In the genomic region with DNA sequence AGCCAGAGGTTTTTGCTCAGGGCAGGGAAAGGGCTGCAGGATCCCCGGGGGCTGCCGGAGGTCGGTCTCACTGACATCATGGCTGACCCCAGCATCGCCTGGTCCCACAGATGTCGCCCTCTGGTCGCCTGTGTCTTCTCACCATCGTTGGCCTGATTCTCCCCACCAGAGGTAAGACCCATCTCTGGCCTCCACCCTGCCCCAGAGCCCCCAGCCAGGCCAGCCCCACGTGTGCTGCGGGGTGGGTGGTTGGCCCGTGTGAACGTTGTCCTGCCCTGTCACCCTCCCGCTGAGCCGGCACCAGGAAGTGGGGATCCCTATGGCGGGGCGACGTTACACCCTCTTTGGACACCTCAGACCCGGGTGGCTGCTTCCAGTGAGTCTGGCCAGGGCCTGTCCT, we compare ENCODE assay signal across 8 cellular contexts. TPM values are rescaled to one million over a fixed set of nuclear protein-coding genes. Genes with fewer than 3 reads are reported as not detected.
DNase-seq lines count a peak whose midpoint lies in the region; ATAC-seq and TF ChIP-seq lines count a peak whose summit lies in the region.

No MANE protein-coding gene starts in this region.

- H3K4me1 ChIP-seq in stomach, result peaks cover 19 to 34% (median 26%) of the 10 kb centered on the region in 4 donors

- DNase-seq in AG04450 (ENCODE audit: low read depth, low spot score), result no peak
- DNase-seq in activated naive CD4-positive, alpha-beta T cell treated with anti-CD3 and anti-CD28 coated beads, Interleukin-2, amount 10 ng/mL, durations not matched to agents 7 days and 5 days, result peak; percentile 58
- DNase-seq in immature natural killer cell, result peak; percentile 45 to 47 (median 45)
- no peak for DNase-seq in stomach
- DNase-seq in NCI-H187 treated with DMSO at 0.1 percent for 48 hours (lab: John Stamatoyannopoulos, UW), result no peak
- DNase-seq in DMS53 (lab: John Stamatoyannopoulos, UW), result no peak

- peak overlapping the region; percentile 92 for H3K4me3 ChIP-seq in AG04450 (ENCODE audit: low read depth, low read length)
- peak overlapping the region; percentile 54 to 82 (median 70) for H3K4me3 ChIP-seq in stomach

- no peak overlapping the region for H3K27ac ChIP-seq in AG04450 (ENCODE audit: low read depth, low read length)
- peak overlapping the region; percentile 63 to 90 (median 85) for H3K27ac ChIP-seq in stomach

- TF ChIP-seq POLR2A in stomach (IDR thresholded peaks at IDR 0.05), result no peak

- intact Hi-C loops in stomach (cut with DNase I; ENCODE audit: low total_unique reads), result no loop called here

- ATAC-seq in HG03108 (IDR thresholded peaks at IDR 0.05; ENCODE audit: unreplicated experiment), result peak; percentile 18
- no peak for ATAC-seq in HG02885 (IDR thresholded peaks at IDR 0.05; ENCODE audit: poor library complexity, unreplicated experiment)

- peaks cover 67% of the 10 kb centered on the region for H3K36me3 Mint-ChIP-seq in activated naive CD4-positive, alpha-beta T cell treated with anti-CD3 and anti-CD28 coated beads, Interleukin-2, amount 10 ng/mL, durations not matched to agents 7 days and 5 days
- H3K36me3 Mint-ChIP-seq in immature natural killer cell, result peaks cover 14 to 23% (median 21%) of the 10 kb centered on the region in 3 donors

- H3K9me3 ChIP-seq in AG04450 (ENCODE audit: control insufficient read depth, insufficient read depth, low read length) (no peaks in the 10 kb centered on the region; the same call in 1 of the 2 replicates), stomach (no peaks in the 10 kb centered on the region)

- POLR2A ChIA-PET in AG04450 (lab: Yijun Ruan, JAX), result no interaction called here

- CTCF ChIA-PET in AG04450 (lab: Charles Lee), result interaction anchor here (6.8 kb wide), 1 partner anchor 13 kb away, joined by 83 read pairs; the partner anchor contains the start of gene FXYD7
- CTCF ChIA-PET in activated naive CD4-positive, alpha-beta T cell treated with anti-CD3 and anti-CD28 coated beads, Interleukin-2, amount 10 ng/mL, durations not matched to agents 7 days and 5 days (lab: Charles Lee), result no interaction called here

- peaks cover 22% of the 10 kb centered on the region for H3K27me3 Mint-ChIP-seq in activated naive CD4-positive, alpha-beta T cell treated with anti-CD3 and anti-CD28 coated beads, Interleukin-2, amount 10 ng/mL, durations not matched to agents 7 days and 5 days
- H3K27me3 Mint-ChIP-seq in immature natural killer cell (ENCODE audit: low read depth in 3 of 3), result peaks cover 0 to 16% (median 3%) of the 10 kb centered on the region in 3 donors

- TF ChIP-seq CTCF in AG04450 (IDR thresholded peaks at IDR 0.05; ENCODE audit: low read depth, low read length), result no peak
- no peak for TF ChIP-seq CTCF in stomach (IDR thresholded peaks at IDR 0.05)

- H3K27me3 ChIP-seq in AG04450 (ENCODE audit: control insufficient read depth, insufficient read depth, low read length) (no peaks in the 10 kb centered on the region), stomach (peaks cover 0 to 58% (median 9%) of the 10 kb centered on the region in 3 donors)

- peaks cover 64% of the 10 kb centered on the region for H3K4me1 Mint-ChIP-seq in activated naive CD4-positive, alpha-beta T cell treated with anti-CD3 and anti-CD28 coated beads, Interleukin-2, amount 10 ng/mL, durations not matched to agents 7 days and 5 days
- H3K4me1 Mint-ChIP-seq in immature natural killer cell, result peaks cover 49 to 60% of the 10 kb centered on the region in 2 donors

- H3K36me3 ChIP-seq in stomach, result peaks cover 7 to 34% (median 31%) of the 10 kb centered on the region in 4 donors

- H3K27ac Mint-ChIP-seq in activated naive CD4-positive, alpha-beta T cell treated with anti-CD3 and anti-CD28 coated beads, Interleukin-2, amount 10 ng/mL, durations not matched to agents 7 days and 5 days, result peak overlapping the region; percentile 95
- peak overlapping the region; percentile 91 to 99 (median 96) for H3K27ac Mint-ChIP-seq in immature natural killer cell

- no peaks in the 10 kb centered on the region for H3K9me3 Mint-ChIP-seq in activated naive CD4-positive, alpha-beta T cell treated with anti-CD3 and anti-CD28 coated beads, Interleukin-2, amount 10 ng/mL, durations not matched to agents 7 days and 5 days
- no peaks in the 10 kb centered on the region for H3K9me3 Mint-ChIP-seq in immature natural killer cell

- WGBS in stomach, 5 donors, result 20 to 37% (median 27%) methylated on average over 12 to 17 of the region's 17 CpGs

- no peak for TF ChIP-seq EP300 in stomach (IDR thresholded peaks at IDR 0.05)

- peak overlapping the region; percentile 98 for H3K4me3 Mint-ChIP-seq in activated naive CD4-positive, alpha-beta T cell treated with anti-CD3 and anti-CD28 coated beads, Interleukin-2, amount 10 ng/mL, durations not matched to agents 7 days and 5 days
- peak overlapping the region; percentile 90 to 99 (median 98) for H3K4me3 Mint-ChIP-seq in immature natural killer cell

RNA-seq across cellular contexts. Expression of gene FXYD5, which starts 0.9 kb away (rescaled TPM):
- 80.3 and 100 TPM in 2 replicates for polyA plus RNA-seq in AG04450 (2011; rRNA removed)
- polyA minus RNA-seq in AG04450 (2011; rRNA and poly(A)+ RNA removed), result 165 and 220 TPM in 2 replicates
- polyA plus RNA-seq in immature natural killer cell, result 100 to 1,000 TPM; 262 to 427 (median 346) TPM
- total RNA-seq in stomach, result 100 to 1,000 TPM in 1 of 5 donors, 10 to 100 TPM in 4; 10.3 to 118 (median 19.2) TPM
- 10 to 100 TPM; 37.9 to 81.1 (median 55.0) TPM for polyA plus RNA-seq in stomach

RNA-seq across cellular contexts. Expression of gene FXYD7, which starts 12.4 kb away (rescaled TPM):
- polyA plus RNA-seq in AG04450 (2011; rRNA removed) (not detected in 2 replicates), immature natural killer cell (1 to 10 TPM; 2.1 to 4.1 (median 2.5) TPM), stomach (under 1 TPM in 1 of 3 donors, not detected in 2; 0.55 TPM)
- polyA minus RNA-seq in AG04450 (2011; rRNA and poly(A)+ RNA removed), result not detected in 2 replicates
- 1 to 10 TPM in 1 of 5 donors, not detected in 4; 2.6 TPM for total RNA-seq in stomach

RNA-seq across cellular contexts. Expression of gene FXYD1, which starts 16.8 kb away (rescaled TPM):
- 1.3 and 1.4 TPM in 2 replicates for polyA plus RNA-seq in AG04450 (2011; rRNA removed)
- 2.0 TPM in 1 of 2 replicates, not detected in the other for polyA minus RNA-seq in AG04450 (2011; rRNA and poly(A)+ RNA removed)
- under 1 TPM in 2 of 3 donors, not detected in 1; 0.53 to 0.83 TPM for polyA plus RNA-seq in immature natural killer cell
- 100 to 1,000 TPM in 1 of 5 donors, 10 to 100 TPM in 2, 1 to 10 TPM in 1, not detected in 1; 7.5 to 193 (median 14.8) TPM for total RNA-seq in stomach
- polyA plus RNA-seq in stomach, result 10 to 100 TPM; 24.0 to 67.4 (median 60.3) TPM

RNA-seq across cellular contexts. Expression of gene LGI4, which starts 20.6 kb away (rescaled TPM):
- polyA plus RNA-seq in AG04450 (2011; rRNA removed), result 0.07 TPM in 1 of 2 replicates, not detected in the other
- 0.48 TPM in 1 of 2 replicates, not detected in the other for polyA minus RNA-seq in AG04450 (2011; rRNA and poly(A)+ RNA removed)
- not detected for polyA plus RNA-seq in immature natural killer cell
- 10 to 100 TPM in 3 of 5 donors, 1 to 10 TPM in 2; 3.1 to 40.0 (median 16.3) TPM for total RNA-seq in stomach
- 10 to 100 TPM in 2 of 3 donors, 1 to 10 TPM in 1; 4.4 to 18.6 (median 10.4) TPM for polyA plus RNA-seq in stomach

RNA-seq across cellular contexts. Expression of gene FXYD3, which starts 39.8 kb away (rescaled TPM):
- polyA plus RNA-seq in AG04450 (2011; rRNA removed), result not detected in 2 replicates
- not detected in 2 replicates for polyA minus RNA-seq in AG04450 (2011; rRNA and poly(A)+ RNA removed)
- polyA plus RNA-seq in immature natural killer cell, result not detected
- total RNA-seq in stomach, result 100 to 1,000 TPM in 4 of 5 donors, 10 to 100 TPM in 1; 84.8 to 704 (median 191) TPM
- polyA plus RNA-seq in stomach, result 100 to 1,000 TPM; 442 to 800 (median 537) TPM

Comparison
In these comparisons a context has a peak if more than half of its experiments do, and no peak if none do; other contexts are left out.
1. DNase-seq: peak in activated naive CD4-positive, alpha-beta T cell treated with anti-CD3 and anti-CD28 coated beads, Interleukin-2, amount 10 ng/mL, durations not matched to agents 7 days and 5 days (single experiment) and immature natural killer cell (3 of 3); none in AG04450 (single experiment), stomach (single experiment), NCI-H187 treated with DMSO at 0.1 percent for 48 hours (single experiment) and DMS53 (single experiment).
2. RNA of gene FXYD1, which starts 16.8 kb away (polyA plus RNA-seq): 24.0 to 67.4 TPM in stomach; 1.3 to 1.4 TPM in AG04450 and 0.53 to 0.83 TPM in immature natural killer cell; every median in the first group is over 10 times any median in the second.